Comparison of ENCODE assay signal across 11 cellular contexts in genomic region chr1:222798111-222798510, GRCh38. TPM values are rescaled to one million over a fixed set of nuclear protein-coding genes. Genes with fewer than 3 reads are reported as not detected.
A peak's percentile ranks its signal among the peaks of the same experiment; 100 is the strongest.
DNase-seq lines count a peak whose midpoint lies in the region; ATAC-seq and TF ChIP-seq lines count a peak whose summit lies in the region.
"Had no signal": no experiment of that assay in that cellular context is flagged by ENCODE, and none has a peak within 500 bp of the region (broad histone marks: within the 10 kb centered on the region; RNA-seq: fewer than 3 reads in every experiment).

No MANE protein-coding gene starts in this region.

- TF ChIP-seq CTCF in Caco-2 (IDR thresholded peaks at IDR 0.05; ENCODE audit: insufficient read depth in 1 of 2, low read depth in 1 of 2, low read length in 1 of 2, severe bottlenecking in 1 of 2, unreplicated experiment in 1 of 2) (no peak), left lung (IDR thresholded peaks at IDR 0.05) (no peak)

- CTCF ChIA-PET in Caco-2 (lab: Charles Lee), result interaction anchor here (0.6 to 1.4 kb wide), 8 partner anchors 36 to 566 kb away, joined by 3 to 8 read pairs (median 4); partner anchors contain the start of genes SUSD4 and TLR5

- H3K27ac Mint-ChIP-seq in Caco-2 (ENCODE audit: unreplicated experiment), result peak overlapping the region; percentile 71

- H3K4me3 ChIP-seq in Caco-2 (ENCODE audit: low read depth, low read length), result no peak overlapping the region
- no peak overlapping the region for H3K4me3 ChIP-seq in left lung
- H3K4me3 ChIP-seq: upper lobe of left lung had no signal

- ATAC-seq in HG03432 (IDR thresholded peaks at IDR 0.05; ENCODE audit: unreplicated experiment), result peak; percentile 60
- ATAC-seq in left lung, result peak; percentile 78
- no peak for ATAC-seq in GM21381 (IDR thresholded peaks at IDR 0.05; ENCODE audit: unreplicated experiment)
- no peak for ATAC-seq in HG03460 (IDR thresholded peaks at IDR 0.05; ENCODE audit: unreplicated experiment)

- H3K27ac ChIP-seq in left lung, result no peak overlapping the region
- H3K27ac ChIP-seq: upper lobe of left lung had no signal

- H3K27me3 Mint-ChIP-seq in Caco-2 (ENCODE audit: insufficient read depth, unreplicated experiment), result no peaks in the 10 kb centered on the region

- POLR2A ChIA-PET in Caco-2 (lab: Charles Lee), result interaction anchor here (0.6 to 0.9 kb wide), 2 partner anchors 18 to 398 kb away, joined by 6 read pairs; no protein-coding TSS in a partner anchor

- H3K4me1 Mint-ChIP-seq in Caco-2 (ENCODE audit: low read depth, unreplicated experiment), result peaks cover 38% of the 10 kb centered on the region
- H3K4me1 Mint-ChIP-seq: central memory CD8-positive, alpha-beta T cell had no signal

- no peaks in the 10 kb centered on the region for H3K9me3 Mint-ChIP-seq in Caco-2 (ENCODE audit: unreplicated experiment)
- H3K9me3 Mint-ChIP-seq: central memory CD8-positive, alpha-beta T cell had no signal

- no peaks in the 10 kb centered on the region for H3K27me3 ChIP-seq in Caco-2 (replicated peaks; ENCODE audit: control insufficient read depth, insufficient read depth, low read length)
- H3K27me3 ChIP-seq in left lung, result no peaks in the 10 kb centered on the region
- H3K27me3 ChIP-seq: upper lobe of left lung had no signal

- DNase-seq in Caco-2 (peak; percentile 48 to 52), astrocyte of the hippocampus (ENCODE audit: low read depth, low spot score) (peak; percentile 61), left lung (no peak), NCI-H2171 treated with DMSO at 0.1 percent for 48 hours (lab: John Stamatoyannopoulos, UW) (no peak), putamen (ENCODE audit: low spot score) (no peak)
- DNase-seq: stimulated activated CD4-positive, alpha-beta T cell treated with anti-CD3 and anti-CD28 coated beads, Interleukin-1b, Interleukin-23, amount 100 ng/mL, for 48 hours; upper lobe of left lung had no signal

- no TSS peak for BruUV-seq in Caco-2 (replicated peaks; lab: Mats Ljungman, UMichigan)

- H3K4me1 ChIP-seq in Caco-2 (peaks cover 27% of the 10 kb centered on the region), left lung (peaks cover 0 to 8% of the 10 kb centered on the region in 2 donors)

- H3K36me3 ChIP-seq in Caco-2 (ENCODE audit: control insufficient read depth, insufficient read depth, low read length) (no peaks in the 10 kb centered on the region), left lung (no peaks in the 10 kb centered on the region)
- H3K36me3 ChIP-seq: upper lobe of left lung had no signal

- no peaks in the 10 kb centered on the region for H3K9me3 ChIP-seq in Caco-2
- H3K9me3 ChIP-seq in left lung, result no peaks in the 10 kb centered on the region
- H3K9me3 ChIP-seq: upper lobe of left lung had no signal

- intact Hi-C loops in Caco-2 (cut with micrococcal nuclease; ENCODE audit: unreplicated experiment) (no loop called here), left lung (cut with DNase I) (loop anchor here (10.0 kb wide), 2 partner anchors 287 to 327 kb away; no protein-coding TSS in a partner anchor)

- H3K36me3 Mint-ChIP-seq in Caco-2 (ENCODE audit: insufficient read depth, unreplicated experiment), result no peaks in the 10 kb centered on the region

- H3K4me3 Mint-ChIP-seq in Caco-2 (ENCODE audit: unreplicated experiment), result no peak overlapping the region
- H3K4me3 Mint-ChIP-seq: central memory CD8-positive, alpha-beta T cell had no signal

RNA-seq across cellular contexts. Expression of gene DISP1, which starts 16.7 kb away (rescaled TPM):
- total RNA-seq in Caco-2 (2022) (6.6 and 7.1 TPM in 2 replicates), left lung (10 to 100 TPM; 17.2 to 23.9 TPM)

Comparison
In these comparisons a context has a peak if more than half of its experiments do, and no peak if none do; other contexts are left out.
1. DNase-seq: peak in Caco-2 (2 of 2) and astrocyte of the hippocampus (single experiment); none in left lung (0 of 2), NCI-H2171 treated with DMSO at 0.1 percent for 48 hours (single experiment) and putamen (single experiment).
2. ATAC-seq: peak in HG03432 (single experiment) and left lung (single experiment); none in GM21381 (single experiment) and HG03460 (single experiment).